ENCODE assay signal across 27 cellular contexts in genomic region chr3:148614463-148614862, GRCh38.
"Had no signal": no experiment of that assay in that cellular context is flagged by ENCODE, and none has a peak within 500 bp of the region (broad histone marks: within the 10 kb centered on the region; RNA-seq: fewer than 3 reads in every experiment).

No MANE protein-coding gene starts in this region.

- H3K4me3 ChIP-seq: adrenal gland, dorsolateral prefrontal cortex, heart right ventricle, lung, ovary, psoas muscle, skin epidermis, suprapubic skin, tibial nerve had no signal

- H3K27me3 Mint-ChIP-seq: activated CD4-positive, alpha-beta T cell treated with anti-CD3 and anti-CD28 coated beads, Interleukin-2, amount 10 ng/mL, durations not matched to agents 7 days and 5 days; activated CD8-positive, alpha-beta memory T cell treated with anti-CD3 and anti-CD28 coated beads, Interleukin-2, amount 10 ng/mL, durations not matched to agents 7 days and 5 days; activated CD8-positive, alpha-beta T cell treated with anti-CD3 and anti-CD28 coated beads for 36 hours; activated naive CD8-positive, alpha-beta T cell; central memory CD8-positive, alpha-beta T cell; effector memory CD8-positive, alpha-beta T cell; naive thymus-derived CD8-positive, alpha-beta T cell; stimulated activated naive CD8-positive, alpha-beta T cell treated with anti-CD3 and anti-CD28 coated beads, Interleukin-15, amount 100 ng/mL, for 72 hours; T-helper 17 cell had no signal

- H3K9me3 Mint-ChIP-seq: activated CD4-positive, alpha-beta T cell treated with anti-CD3 and anti-CD28 coated beads, Interleukin-2, amount 10 ng/mL, durations not matched to agents 7 days and 5 days; activated CD8-positive, alpha-beta T cell treated with anti-CD3 and anti-CD28 coated beads for 36 hours; stimulated activated naive CD8-positive, alpha-beta T cell treated with anti-CD3 and anti-CD28 coated beads, Interleukin-15, amount 100 ng/mL, for 72 hours had no signal

- H3K9me3 ChIP-seq: adrenal gland, heart right ventricle, ovary, psoas muscle, suprapubic skin, tibial nerve had no signal

- H3K27ac Mint-ChIP-seq: activated CD4-positive, alpha-beta T cell treated with anti-CD3 and anti-CD28 coated beads, Interleukin-2, amount 10 ng/mL, durations not matched to agents 7 days and 5 days; activated CD8-positive, alpha-beta memory T cell treated with anti-CD3 and anti-CD28 coated beads, Interleukin-2, amount 10 ng/mL, durations not matched to agents 7 days and 5 days; activated CD8-positive, alpha-beta T cell treated with anti-CD3 and anti-CD28 coated beads for 36 hours; activated naive CD8-positive, alpha-beta T cell; effector memory CD8-positive, alpha-beta T cell; naive thymus-derived CD8-positive, alpha-beta T cell; stimulated activated naive CD8-positive, alpha-beta T cell treated with anti-CD3 and anti-CD28 coated beads, Interleukin-15, amount 100 ng/mL, for 72 hours; T-helper 17 cell had no signal

- H3K27me3 ChIP-seq: adrenal gland, heart right ventricle, ovary, suprapubic skin, tibial nerve had no signal

- H3K36me3 Mint-ChIP-seq: activated CD8-positive, alpha-beta memory T cell treated with anti-CD3 and anti-CD28 coated beads, Interleukin-2, amount 10 ng/mL, durations not matched to agents 7 days and 5 days; activated naive CD8-positive, alpha-beta T cell; naive thymus-derived CD8-positive, alpha-beta T cell had no signal

- H3K27ac ChIP-seq: adrenal gland, dorsolateral prefrontal cortex, heart right ventricle, ovary, psoas muscle, skin epidermis, suprapubic skin, tibial nerve had no signal

- H3K4me1 Mint-ChIP-seq: activated CD4-positive, alpha-beta T cell treated with anti-CD3 and anti-CD28 coated beads, Interleukin-2, amount 10 ng/mL, durations not matched to agents 7 days and 5 days; activated CD8-positive, alpha-beta memory T cell treated with anti-CD3 and anti-CD28 coated beads, Interleukin-2, amount 10 ng/mL, durations not matched to agents 7 days and 5 days; central memory CD8-positive, alpha-beta T cell; naive thymus-derived CD8-positive, alpha-beta T cell; stimulated activated naive CD8-positive, alpha-beta T cell treated with anti-CD3 and anti-CD28 coated beads, Interleukin-15, amount 100 ng/mL, for 72 hours; T-helper 17 cell had no signal

- H3K4me1 ChIP-seq: adrenal gland, psoas muscle, suprapubic skin, tibial nerve had no signal

- DNase-seq: activated CD4-positive, alpha-beta T cell treated with anti-CD3 and anti-CD28 coated beads, Interleukin-2, amount 10 ng/mL, durations not matched to agents 7 days and 5 days; activated CD8-positive, alpha-beta memory T cell treated with anti-CD3 and anti-CD28 coated beads, Interleukin-2, amount 10 ng/mL, durations not matched to agents 7 days and 5 days; activated CD8-positive, alpha-beta T cell treated with anti-CD3 and anti-CD28 coated beads for 36 hours; activated naive CD4-positive, alpha-beta T cell; activated T-cell treated with anti-CD3 and anti-CD28 coated beads for 4 hours; adrenal gland; dorsolateral prefrontal cortex; effector memory CD8-positive, alpha-beta T cell; heart right ventricle; naive thymus-derived CD8-positive, alpha-beta T cell; ovary; psoas muscle; right cardiac atrium; stimulated activated CD4-positive, alpha-beta T cell treated with anti-CD3 and anti-CD28 coated beads, Interleukin-1b, Interleukin-23, amount 100 ng/mL, for 48 hours; stimulated activated naive CD8-positive, alpha-beta T cell treated with anti-CD3 and anti-CD28 coated beads, Interleukin-15, amount 100 ng/mL, for 72 hours; SW 1271; T-helper 17 cell had no signal

- H3K36me3 ChIP-seq: adrenal gland, heart right ventricle, ovary, suprapubic skin, tibial nerve had no signal

- ATAC-seq: activated CD4-positive, CD25-positive, alpha-beta regulatory T cell treated with anti-CD3 and anti-CD28 coated beads, Interleukin-2, amount 50 U/mL, for 24 hours; activated CD8-positive, alpha-beta memory T cell treated with anti-CD3 and anti-CD28 coated beads, Interleukin-2, amount 10 ng/mL, durations not matched to agents 7 days and 5 days; activated CD8-positive, alpha-beta T cell treated with anti-CD3 and anti-CD28 coated beads for 36 hours; effector memory CD8-positive, alpha-beta T cell; naive thymus-derived CD8-positive, alpha-beta T cell; psoas muscle; right cardiac atrium; stimulated activated naive CD8-positive, alpha-beta T cell treated with anti-CD3 and anti-CD28 coated beads, Interleukin-15, amount 100 ng/mL, for 72 hours; T-helper 17 cell had no signal

- FAIRE-seq: astrocyte, colon, keratinocyte had no signal

- H3K4me3 Mint-ChIP-seq: activated CD4-positive, alpha-beta T cell treated with anti-CD3 and anti-CD28 coated beads, Interleukin-2, amount 10 ng/mL, durations not matched to agents 7 days and 5 days; activated CD8-positive, alpha-beta memory T cell treated with anti-CD3 and anti-CD28 coated beads, Interleukin-2, amount 10 ng/mL, durations not matched to agents 7 days and 5 days; activated CD8-positive, alpha-beta T cell treated with anti-CD3 and anti-CD28 coated beads for 36 hours; activated naive CD8-positive, alpha-beta T cell; central memory CD8-positive, alpha-beta T cell; effector memory CD8-positive, alpha-beta T cell; naive thymus-derived CD8-positive, alpha-beta T cell; stimulated activated naive CD8-positive, alpha-beta T cell treated with anti-CD3 and anti-CD28 coated beads, Interleukin-15, amount 100 ng/mL, for 72 hours; T-helper 17 cell had no signal
